1 cellular context compared by ENCODE assay signal in genomic region chr7:155665957-155666287, GRCh38.
TF ChIP-seq lines count a peak whose summit lies in the region.

No MANE protein-coding gene starts in this region.

TF ChIP-seq in K562, 482 proteins besides CTCF, POLR2A, EP300 and RAD21 (continued from another document):
- TF ChIP-seq USF2 (CRISPR knock-in tag; IDR thresholded peaks at IDR 0.05) (peak; percentile 21; the same call in 1 of the 2 replicates), ZNF384 (IDR thresholded peaks at IDR 0.05; ENCODE audit: low read depth, low read length) (no peak), CGGBP1 (CRISPR knock-in tag; IDR thresholded peaks at IDR 0.05) (no peak), ATF3 (IDR thresholded peaks at IDR 0.05) (peak; percentile 79), ATF3 (CRISPR knock-in tag; conservative IDR thresholded peaks at IDR 0.05) (no peak), SAP30 (IDR thresholded peaks at IDR 0.05; ENCODE audit: borderline replicate concordance, insufficient read depth, low read depth, low read length, poor library complexity, severe bottlenecking) (no peak), DPF2 (IDR thresholded peaks at IDR 0.05) (0 out of 2 replicates have a peak, but pooled peaks have one; percentile 22), NKRF (IDR thresholded peaks at IDR 0.05; ENCODE audit: borderline replicate concordance) (no peak), ZNF512 (tag; IDR thresholded peaks at IDR 0.05) (no peak), FOXP1 (CRISPR knock-in tag; IDR thresholded peaks at IDR 0.05) (no peak), TGIF2 (CRISPR knock-in tag; IDR thresholded peaks at IDR 0.05) (no peak), CBX3 (IDR thresholded peaks at IDR 0.05; ENCODE audit: borderline replicate concordance in 1 of 2, low read length in 2 of 2) (no peak), SMARCE1 (IDR thresholded peaks at IDR 0.05) (peak; percentile 32; the same call in 1 of the 2 replicates)
